12 cellular contexts compared by ENCODE assay signal in genomic region chr10:119396008-119396708, GRCh38.
A peak's percentile ranks its signal among the peaks of the same experiment; 100 is the strongest.
DNase-seq lines count a peak whose midpoint lies in the region; ATAC-seq, FAIRE-seq and TF ChIP-seq lines count a peak whose summit lies in the region.
"Had no signal": no experiment of that assay in that cellular context is flagged by ENCODE, and none has a peak within 500 bp of the region (broad histone marks: within the 10 kb centered on the region; RNA-seq: fewer than 3 reads in every experiment).

No MANE protein-coding gene starts in this region.

- no peaks in the 10 kb centered on the region for H3K9me3 ChIP-seq in K562 (replicated peaks; ENCODE audit: control insufficient read depth, insufficient read depth, low read depth, low read length)

- H3K4me2 ChIP-seq in K562 (ENCODE audit: insufficient read depth, low read length): no peak overlapping the region

- in situ Hi-C loops in K562 (cut with MboI): no loop called here

- no peak overlapping the region for H2AFZ ChIP-seq in ACC112 (ENCODE audit: low read length, unreplicated experiment)
- no peak overlapping the region for H2AFZ ChIP-seq in K562 (ENCODE audit: low read depth, low read length)

- TF ChIP-seq CTCF in K562 (IDR thresholded peaks at IDR 0.05 in 2 of 3, conservative IDR thresholded peaks at IDR 0.05 in 1 of 3; ENCODE audit: insufficient read depth in 2 of 3, low read depth in 1 of 3, low read length in 3 of 3) (no peak), nephron progenitor cell (IDR thresholded peaks at IDR 0.05) (no peak)

- POLR2A ChIA-PET in K562 (lab: Yijun Ruan, JAX): no interaction called here

- no peak overlapping the region for H3K9ac ChIP-seq in K562 (ENCODE audit: insufficient read depth in 1 of 2, low read depth in 2 of 2, low read length in 2 of 2)

- H3K27me3 ChIP-seq in ACC112 (ENCODE audit: insufficient read depth, low read length): no peaks in the 10 kb centered on the region
- H3K27me3 ChIP-seq in K562 (ENCODE audit: control insufficient read depth in 2 of 2, insufficient read depth in 2 of 2, low read length in 2 of 2): peaks cover 0 to 7% of the 10 kb centered on the region in 2 experiments; a peak in 1 of 5 replicates

- H3K36me3 Mint-ChIP-seq in nephron progenitor cell (ENCODE audit: low read depth): peaks cover 19% of the 10 kb centered on the region

- no TSS peak for BruUV-seq in K562 (replicated peaks; lab: Mats Ljungman, UMichigan)

- TF ChIP-seq EP300 in K562 (IDR thresholded peaks at IDR 0.05; ENCODE audit: low read length): no peak

- TF ChIP-seq POLR2A in GM12892 (IDR thresholded peaks at IDR 0.05; ENCODE audit: low read depth, low read length) (no peak), K562 (conservative IDR thresholded peaks at IDR 0.05) (no peak)

- no peaks in the 10 kb centered on the region for H4K20me1 ChIP-seq in K562 (replicated peaks; ENCODE audit: control insufficient read depth, insufficient read depth, low read length)

- no peak overlapping the region for H3K4me3 ChIP-seq in ACC112 (ENCODE audit: low read depth, low read length)
- H3K4me3 ChIP-seq in K562: no peak overlapping the region

- peaks cover 65% of the 10 kb centered on the region for H3K4me1 Mint-ChIP-seq in nephron progenitor cell

- DNase-seq in GM12892 (ENCODE audit: insufficient read length): no peak
- DNase-seq in K562 (ENCODE audit: extremely low read depth in 1 of 4, low spot score in 3 of 4): no peak
- DNase-seq in nephron progenitor cell: no peak
- no peak for DNase-seq in COLO829 (ENCODE audit: low spot score)
- DNase-seq: NCI-H1930, PC-3, T-helper 2 cell had no signal

- intact Hi-C loops in K562 (cut with micrococcal nuclease): no loop called here

- peak overlapping the region; percentile 19 for H3K27ac Mint-ChIP-seq in nephron progenitor cell
- H3K27ac Mint-ChIP-seq: endodermal cell had no signal

- H3K4me1 ChIP-seq in ACC112 (ENCODE audit: control insufficient read depth, insufficient read depth, low read length, unreplicated experiment) (peaks cover 12% of the 10 kb centered on the region), K562 (replicated peaks in 1 of 2; ENCODE audit: control insufficient read depth in 2 of 2, insufficient read depth in 2 of 2, low read length in 2 of 2) (peaks cover 0 to 5% of the 10 kb centered on the region in 2 experiments; a peak in 2 of 5 replicates)

- 16% methylated on average over 10 of the region's 10 CpGs for WGBS in K562 (ENCODE audit: insufficient coverage, low coverage, missing lambda C conversion rate)

- H3K9me1 ChIP-seq in K562 (ENCODE audit: control insufficient read depth, insufficient read depth, low read length): no peaks in the 10 kb centered on the region

- no peaks in the 10 kb centered on the region for H3K9me3 Mint-ChIP-seq in nephron progenitor cell
- H3K9me3 Mint-ChIP-seq: endodermal cell had no signal

- H3K27me3 Mint-ChIP-seq in nephron progenitor cell (ENCODE audit: low read depth, poor library complexity): peaks cover 14% of the 10 kb centered on the region

- CTCF ChIA-PET in K562 (lab: Yijun Ruan, JAX; ENCODE audit: low intra/inter-chr PET ratio): no interaction called here

- no peaks in the 10 kb centered on the region for H3K79me2 ChIP-seq in ACC112 (ENCODE audit: control insufficient read depth, insufficient read depth, low read length, unreplicated experiment)
- H3K79me2 ChIP-seq in K562 (ENCODE audit: control insufficient read depth, insufficient read depth, low read length): no peaks in the 10 kb centered on the region

- ATAC-seq in K562 (no peak), HG02588 (IDR thresholded peaks at IDR 0.05; ENCODE audit: unreplicated experiment) (no peak), GM18498 (IDR thresholded peaks at IDR 0.05; ENCODE audit: unreplicated experiment) (no peak), GM19455 (IDR thresholded peaks at IDR 0.05; ENCODE audit: unreplicated experiment) (no peak)
- ATAC-seq: PC-3 had no signal

- FAIRE-seq in GM12892 (lab: Jason Lieb, UNC) (peak; percentile 58), K562 (lab: Jason Lieb, UNC) (no peak)

- no peak for TF ChIP-seq RAD21 in K562 (CRISPR knock-in tag; conservative IDR thresholded peaks at IDR 0.05 in 1 of 2, IDR thresholded peaks at IDR 0.05 in 1 of 2)

- no peak overlapping the region for H3K4me3 Mint-ChIP-seq in nephron progenitor cell
- H3K4me3 Mint-ChIP-seq: endodermal cell had no signal

- peak overlapping the region; percentile 9; the same call in 1 of the 2 replicates for H3K27ac ChIP-seq in ACC112 (ENCODE audit: low read depth, low read length)
- H3K27ac ChIP-seq in K562 (ENCODE audit: extremely low read depth, low read depth, low read length): no peak overlapping the region

- no peaks in the 10 kb centered on the region for H3K36me3 ChIP-seq in ACC112 (ENCODE audit: insufficient read depth, low read length)
- no peaks in the 10 kb centered on the region for H3K36me3 ChIP-seq in K562 (ENCODE audit: control insufficient read depth, insufficient read depth, low read length)

TF ChIP-seq in K562, 482 proteins besides CTCF, POLR2A, EP300 and RAD21:
- TF ChIP-seq RFX1 (IDR thresholded peaks at IDR 0.05) (peak; percentile 48), CBFB (CRISPR knock-in tag; IDR thresholded peaks at IDR 0.05) (no peak)
TF ChIP-seq in K562: peak in this region for 1.
